In the genomic region with DNA sequence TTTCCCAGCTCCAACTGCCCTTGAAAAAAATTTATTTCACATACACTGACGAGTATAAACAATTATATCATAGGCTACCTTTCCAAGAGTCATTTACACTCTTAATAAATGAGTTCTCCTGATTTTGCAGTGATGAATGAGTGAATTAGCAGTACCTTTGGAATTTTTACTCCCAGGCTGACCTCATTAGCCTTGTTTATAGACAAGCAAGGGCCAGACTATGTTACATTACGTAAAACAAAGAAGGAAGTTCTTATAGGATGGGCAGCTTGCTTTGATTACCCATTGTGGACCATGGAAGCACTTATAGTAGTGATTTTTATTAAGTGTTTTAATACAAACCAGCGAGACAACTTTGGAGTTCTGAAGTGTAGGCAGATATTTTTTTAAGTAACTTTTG, we compare ENCODE assay signal across 14 cellular contexts.
DNase-seq lines count a peak whose midpoint lies in the region; ATAC-seq and TF ChIP-seq lines count a peak whose summit lies in the region.
"Had no signal": no experiment of that assay in that cellular context is flagged by ENCODE, and none has a peak within 500 bp of the region (broad histone marks: within the 10 kb centered on the region; RNA-seq: fewer than 3 reads in every experiment).

No MANE protein-coding gene starts in this region.

- H3K4me3 ChIP-seq in body of pancreas (no peak overlapping the region), dorsolateral prefrontal cortex (no peak overlapping the region)
- H3K4me3 ChIP-seq: BLaER1, GM23338 had no signal

- H3K4me1 ChIP-seq in body of pancreas (no peaks in the 10 kb centered on the region), foreskin keratinocyte (no peaks in the 10 kb centered on the region)
- H3K4me1 ChIP-seq: BLaER1, Caco-2 had no signal

- no peak for TF ChIP-seq POLR2A in body of pancreas (IDR thresholded peaks at IDR 0.05)

- no peak overlapping the region for H3K27ac ChIP-seq in body of pancreas
- H3K27ac ChIP-seq in foreskin keratinocyte, result no peak overlapping the region
- no peak overlapping the region for H3K27ac ChIP-seq in dorsolateral prefrontal cortex
- H3K27ac ChIP-seq: BLaER1 had no signal

- no peaks in the 10 kb centered on the region for H3K36me3 ChIP-seq in body of pancreas (replicated peaks in 1 of 2; ENCODE audit: insufficient read depth in 1 of 2, low read depth in 2 of 2)
- H3K36me3 ChIP-seq: BLaER1 had no signal

- WGBS in body of pancreas, 2 donors, result 29 to 31% methylated on average over 3 of the region's 3 CpGs

- no peaks in the 10 kb centered on the region for H3K9me3 ChIP-seq in body of pancreas
- H3K9me3 ChIP-seq: Caco-2 had no signal

- no peaks in the 10 kb centered on the region for H3K27me3 ChIP-seq in body of pancreas
- H3K27me3 ChIP-seq in foreskin keratinocyte, result peaks cover 20% of the 10 kb centered on the region
- H3K27me3 ChIP-seq in dorsolateral prefrontal cortex, result peaks cover 0 to 4% (median 0%) of the 10 kb centered on the region in 45 donors
- H3K27me3 ChIP-seq: BLaER1 had no signal

- ATAC-seq in body of pancreas, result peak; percentile 58
- ATAC-seq in foreskin keratinocyte, result no peak
- peak; percentile 83 for ATAC-seq in omental fat pad (ENCODE audit: low FRiP score)
- ATAC-seq in GM18502 (IDR thresholded peaks at IDR 0.05; ENCODE audit: poor library complexity, unreplicated experiment), result no peak
- ATAC-seq: GM23338 had no signal

- TF ChIP-seq CTCF in body of pancreas (IDR thresholded peaks at IDR 0.05) (no peak), foreskin keratinocyte (conservative IDR thresholded peaks at IDR 0.05) (no peak), omental fat pad (IDR thresholded peaks at IDR 0.05) (no peak), dorsolateral prefrontal cortex (IDR thresholded peaks at IDR 0.05 in 54 of 56, conservative IDR thresholded peaks at IDR 0.05 in 2 of 56; ENCODE audit: low read depth in 1 of 56, partially characterized antibody in 56 of 56) (no peak)

- intact Hi-C loops in body of pancreas (cut with DNase I), result no loop called here
- intact Hi-C loops in dorsolateral prefrontal cortex (cut with DNase I), result no loop called here

- DNase-seq in EH (ENCODE audit: low read depth), result peak; percentile 6
- DNase-seq in body of pancreas, result no peak
- peak; percentile 7 to 12 for DNase-seq in foreskin keratinocyte
- DNase-seq in omental fat pad (ENCODE audit: low spot score), result no peak
- DNase-seq in dorsolateral prefrontal cortex, result no peak
- no peak for DNase-seq in ureter (ENCODE audit: low spot score)
- DNase-seq: 8988T; AML-193; Caco-2; CD8-positive, alpha-beta memory T cell; H7 had no signal

Comparison
In these comparisons a context has a peak if more than half of its experiments do, and no peak if none do; other contexts are left out.
1. DNase-seq: peak in EH (single experiment) and foreskin keratinocyte (2 of 2); none in body of pancreas (0 of 4), omental fat pad (single experiment), dorsolateral prefrontal cortex (0 of 10) and ureter (single experiment).
2. ATAC-seq: peak in body of pancreas (single experiment) and omental fat pad (single experiment); none in foreskin keratinocyte (single experiment) and GM18502 (single experiment).